Comparison of ENCODE assay signal across 19 cellular contexts in the genomic region with DNA sequence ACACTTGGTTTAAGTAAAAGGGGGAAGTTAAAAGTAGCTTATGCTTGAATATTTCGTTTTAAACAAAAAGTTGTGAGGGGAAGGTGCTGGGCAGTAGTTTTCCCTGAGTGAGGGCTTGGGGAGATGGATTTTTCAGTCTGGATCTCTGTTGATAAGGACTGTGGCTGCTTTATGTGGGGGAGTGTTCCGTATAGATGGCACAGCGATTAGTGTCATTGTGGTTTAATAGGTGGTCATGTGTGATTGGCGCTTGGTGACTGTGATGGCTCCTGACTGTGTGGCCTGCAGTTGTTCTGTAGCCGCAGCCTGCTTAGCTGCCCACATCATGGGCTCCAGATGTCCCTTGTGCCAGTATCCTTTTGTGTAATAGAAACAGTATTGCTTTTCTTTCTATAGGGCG.
DNase-seq lines count a peak whose midpoint lies in the region; ATAC-seq, FAIRE-seq and TF ChIP-seq lines count a peak whose summit lies in the region.
"Had no signal": no experiment of that assay in that cellular context is flagged by ENCODE, and none has a peak within 500 bp of the region (broad histone marks: within the 10 kb centered on the region; RNA-seq: fewer than 3 reads in every experiment).

No MANE protein-coding gene starts in this region.

- H3K23me2 ChIP-seq in H1 (ENCODE audit: low read depth, low read length): no peaks in the 10 kb centered on the region

- no peak for TF ChIP-seq RAD21 in H1 (IDR thresholded peaks at IDR 0.05 in 1 of 2, conservative IDR thresholded peaks at IDR 0.05 in 1 of 2; ENCODE audit: low read depth in 2 of 2, low read length in 2 of 2)

- no peak overlapping the region for H2AK5ac ChIP-seq in H1 (ENCODE audit: low read depth, low read length)

- TF ChIP-seq CTCF in MCF 10A (IDR thresholded peaks at IDR 0.05; ENCODE audit: unreplicated experiment): no peak
- no peak for TF ChIP-seq CTCF in breast epithelium (IDR thresholded peaks at IDR 0.05)
- TF ChIP-seq CTCF in RWPE1 (conservative IDR thresholded peaks at IDR 0.05; ENCODE audit: low read depth): no peak
- no peak for TF ChIP-seq CTCF in H1 (IDR thresholded peaks at IDR 0.05; ENCODE audit: control extremely low read depth in 1 of 3, insufficient read depth in 1 of 3, low read depth in 1 of 3, low read length in 3 of 3)
- TF ChIP-seq CTCF in smooth muscle cell (IDR thresholded peaks at IDR 0.05; ENCODE audit: borderline replicate concordance, insufficient read depth, poor library complexity, severe bottlenecking): no peak

- 86% methylated on average over 6 of the region's 6 CpGs; no CpG with 5 or more reads in 1 of the 2 experiments for WGBS in H1 (ENCODE audit: extremely low coverage in 1 of 2, insufficient coverage in 1 of 2, insufficient read length in 1 of 2, insufficient replicate concordance in 2 of 2, low coverage in 1 of 2, low lambda C conversion rate in 2 of 2, missing lambda C conversion rate in 1 of 2), 2 experiments
- WGBS in smooth muscle cell (ENCODE audit: low lambda C conversion rate): 67% methylated on average over 6 of the region's 6 CpGs

- intact Hi-C loops in MCF 10A (cut with micrococcal nuclease) (no loop called here), breast epithelium (cut with DNase I; ENCODE audit: low total_unique reads) (loop anchor here (2.0 kb wide), 1 partner anchor 78 kb away; no protein-coding TSS in a partner anchor)

- no TSS peak for BruUV-seq in MCF 10A (replicated peaks; lab: Mats Ljungman, UMichigan)

- peaks cover 19% of the 10 kb centered on the region for H3F3A ChIP-seq in smooth muscle cell (ENCODE audit: low read depth)

- no peak overlapping the region for H3K18ac ChIP-seq in H1 (ENCODE audit: extremely low read depth, low read length)

- H2BK12ac ChIP-seq in H1 (ENCODE audit: low read depth, low read length): no peak overlapping the region

- peak overlapping the region; percentile 31 for H3K27ac Mint-ChIP-seq in MCF 10A (ENCODE audit: low read depth, unreplicated experiment)
- H3K27ac Mint-ChIP-seq in activated T-cell treated with anti-CD3 and anti-CD28 coated beads, Interleukin-2, amount 50 U/mL, for 72 hours: no peak overlapping the region

- no peak overlapping the region for H4K91ac ChIP-seq in H1 (replicated peaks; ENCODE audit: insufficient read length, low read length)

- H3K79me1 ChIP-seq in H1 (ENCODE audit: low read depth, low read length): no peaks in the 10 kb centered on the region

- TF ChIP-seq POLR2A in breast epithelium (IDR thresholded peaks at IDR 0.05) (no peak), H1 (IDR thresholded peaks at IDR 0.05; ENCODE audit: control extremely low read depth in 1 of 2, low read depth in 2 of 2, low read length in 2 of 2) (no peak)

- H3K27ac ChIP-seq in breast epithelium (no peak overlapping the region), RWPE1 (peak overlapping the region; percentile 68; the same call in 1 of the 2 replicates), H1 (ENCODE audit: low read depth, low read length) (no peak overlapping the region), smooth muscle cell (ENCODE audit: low read depth) (peak overlapping the region; percentile 99)
- H3K27ac ChIP-seq: A549 had no signal

- H2BK5ac ChIP-seq in H1 (ENCODE audit: low read depth, low read length): no peak overlapping the region

- TF ChIP-seq EP300 in H1 (IDR thresholded peaks at IDR 0.05; ENCODE audit: borderline replicate concordance in 1 of 2, low read depth in 2 of 2, low read length in 2 of 2): no peak

- H3K4me3 Mint-ChIP-seq in MCF 10A (ENCODE audit: unreplicated experiment): no peak overlapping the region
- H3K4me3 Mint-ChIP-seq in activated T-cell treated with anti-CD3 and anti-CD28 coated beads, Interleukin-2, amount 50 U/mL, for 72 hours: no peak overlapping the region

- H3K56ac ChIP-seq in H1 (replicated peaks; ENCODE audit: insufficient read length, low read depth, low read length): no peak overlapping the region

- no peak for DNase-seq in MCF 10A (ENCODE audit: unreplicated experiment)
- no peak for DNase-seq in breast epithelium (ENCODE audit: low spot score in 2 of 2)
- no peak for DNase-seq in RWPE1 (ENCODE audit: low spot score)
- DNase-seq in H1 (ENCODE audit: low read depth in 1 of 2, low spot score in 2 of 2): no peak
- no peak for DNase-seq in smooth muscle cell (lab: John Stamatoyannopoulos, UW; ENCODE audit: unreplicated experiment)
- DNase-seq in mesenteric fat pad (ENCODE audit: low spot score): no peak
- DNase-seq in activated T-cell treated with anti-CD3 and anti-CD28 coated beads, Interleukin-2, amount 50 U/mL, for 72 hours: no peak
- DNase-seq in stimulated activated CD4-positive, alpha-beta T cell treated with anti-CD3 and anti-CD28 coated beads, Interleukin-4, amount 100 ng/mL, for 24 hours: no peak
- DNase-seq: activated CD4-positive, alpha-beta T cell treated with anti-CD3 and anti-CD28 coated beads for 48 hours; activated gamma-delta T cell; cerebellar nuclear complex; effector memory CD8-positive, alpha-beta T cell; MG63; NCI-H1930; NCI-H526; stimulated activated naive CD4-positive, alpha-beta T cell; T1000; trophoblast cell had no signal

- 0 out of 2 replicates have a peak overlapping the region, but pooled peaks have one; percentile 35 for H4K8ac ChIP-seq in H1 (ENCODE audit: extremely low read depth, insufficient read depth, low read length)

- no peaks in the 10 kb centered on the region for H3K9me3 Mint-ChIP-seq in MCF 10A (ENCODE audit: unreplicated experiment)
- no peaks in the 10 kb centered on the region for H3K9me3 Mint-ChIP-seq in activated T-cell treated with anti-CD3 and anti-CD28 coated beads, Interleukin-2, amount 50 U/mL, for 72 hours
- H3K9me3 Mint-ChIP-seq: effector memory CD8-positive, alpha-beta T cell had no signal

- no peak overlapping the region for H2AFZ ChIP-seq in H1 (ENCODE audit: low read length)
- H2AFZ ChIP-seq in smooth muscle cell (ENCODE audit: low read depth): no peak overlapping the region

- H3K4me2 ChIP-seq in H1 (ENCODE audit: insufficient read depth in 1 of 2, low read depth in 2 of 2, low read length in 2 of 2) (no peak overlapping the region), smooth muscle cell (peak overlapping the region; percentile 69)
- H3K4me2 ChIP-seq: A549 had no signal

- no peak overlapping the region for H3K9ac ChIP-seq in H1 (replicated peaks in 1 of 4; ENCODE audit: extremely low read depth in 1 of 4, low read depth in 3 of 4, low read length in 3 of 4)
- no peak overlapping the region for H3K9ac ChIP-seq in smooth muscle cell (ENCODE audit: low read depth)

- H3K79me2 ChIP-seq in H1 (ENCODE audit: control insufficient read depth in 1 of 2, insufficient read depth in 2 of 2, low read length in 2 of 2) (no peaks in the 10 kb centered on the region), smooth muscle cell (ENCODE audit: low read depth) (peaks cover 8% of the 10 kb centered on the region)

- H2BK15ac ChIP-seq in H1 (ENCODE audit: low read length): no peak overlapping the region

- no peak overlapping the region for H3K23ac ChIP-seq in H1 (ENCODE audit: insufficient read length)

- FAIRE-seq in H1 (lab: Jason Lieb, UNC): no peak
- FAIRE-seq: A549 had no signal

- H4K20me1 ChIP-seq in H1 (replicated peaks in 1 of 2; ENCODE audit: control insufficient read depth in 1 of 2, insufficient read depth in 2 of 2, low read length in 2 of 2) (no peaks in the 10 kb centered on the region), smooth muscle cell (ENCODE audit: low read depth) (no peaks in the 10 kb centered on the region)

- H3K27me3 Mint-ChIP-seq in MCF 10A (ENCODE audit: insufficient read depth, unreplicated experiment): no peaks in the 10 kb centered on the region
- H3K27me3 Mint-ChIP-seq in activated T-cell treated with anti-CD3 and anti-CD28 coated beads, Interleukin-2, amount 50 U/mL, for 72 hours (ENCODE audit: low read depth): no peaks in the 10 kb centered on the region
- H3K27me3 Mint-ChIP-seq: effector memory CD8-positive, alpha-beta T cell had no signal

- CTCF ChIA-PET in MCF 10A (lab: Yijun Ruan, JAX): interaction anchor here (0.5 to 3.2 kb wide), 4 partner anchors 11 to 594 kb away, joined by 3 to 17 read pairs (median 3); no protein-coding TSS in a partner anchor
- CTCF ChIA-PET in RWPE1 (lab: Yijun Ruan, JAX): interaction anchor here (0.6 to 1.1 kb wide), 2 partner anchors 11 to 106 kb away, joined by 3 to 6 read pairs; no protein-coding TSS in a partner anchor
- CTCF ChIA-PET in H1 (lab: Charles Lee; ENCODE audit: partially characterized antibody): interaction anchor here (0.9 to 3.6 kb wide), 5 partner anchors 11 to 94 kb away, joined by 3 to 34 read pairs (median 7); no protein-coding TSS in a partner anchor

- H3K27me3 ChIP-seq in breast epithelium (no peaks in the 10 kb centered on the region), H1 (replicated peaks in 1 of 4; ENCODE audit: control insufficient read depth in 3 of 4, extremely low read depth in 1 of 4, insufficient read depth in 3 of 4, low read length in 3 of 4) (no peaks in the 10 kb centered on the region), smooth muscle cell (ENCODE audit: low read depth) (no peaks in the 10 kb centered on the region)
- H3K27me3 ChIP-seq: MG63 had no signal

- H4K5ac ChIP-seq in H1 (ENCODE audit: insufficient read length, low read depth, low read length): no peak overlapping the region

- POLR2A ChIA-PET in MCF 10A (lab: Yijun Ruan, JAX): interaction anchor here (0.6 to 1.2 kb wide), 6 partner anchors 9 to 1453 kb away, joined by 3 to 4 read pairs (median 3); no protein-coding TSS in a partner anchor
- POLR2A ChIA-PET in RWPE1 (lab: Yijun Ruan, JAX; ENCODE audit: low non-redundant PET): no interaction called here
- POLR2A ChIA-PET in H1 (lab: Charles Lee; ENCODE audit: partially characterized antibody): interaction anchor here (1.4 kb wide), 1 partner anchor 12 kb away, joined by 4 read pairs; no protein-coding TSS in a partner anchor

- no peak overlapping the region for H2BK20ac ChIP-seq in H1 (ENCODE audit: low read length)

- H3K4me3 ChIP-seq in breast epithelium (no peak overlapping the region), H1 (ENCODE audit: extremely low read depth in 1 of 4, insufficient read depth in 2 of 4, low read depth in 3 of 4, low read length in 4 of 4) (no peak overlapping the region), smooth muscle cell (no peak overlapping the region)
- H3K4me3 ChIP-seq: A549, MG63 had no signal

- H3K36me3 ChIP-seq in breast epithelium: no peaks in the 10 kb centered on the region
- no peaks in the 10 kb centered on the region for H3K36me3 ChIP-seq in H1 (ENCODE audit: control insufficient read depth in 2 of 4, insufficient read depth in 4 of 4, low read length in 3 of 4)
- no peaks in the 10 kb centered on the region for H3K36me3 ChIP-seq in smooth muscle cell (ENCODE audit: low read depth)
- H3K36me3 ChIP-seq: MG63 had no signal

- no peak overlapping the region for H3K4ac ChIP-seq in H1 (replicated peaks; ENCODE audit: insufficient read length, low read depth, low read length)

- H3K14ac ChIP-seq in H1 (ENCODE audit: insufficient read length): no peak overlapping the region

- no peak for ATAC-seq in activated T-cell treated with anti-CD3 and anti-CD28 coated beads, Interleukin-2, amount 50 U/mL, for 72 hours (replicated peaks in 1 of 2)
- ATAC-seq: A549; effector memory CD8-positive, alpha-beta T cell had no signal

- H3K36me3 Mint-ChIP-seq in MCF 10A (ENCODE audit: insufficient read depth, unreplicated experiment): peaks cover 27% of the 10 kb centered on the region
- H3K36me3 Mint-ChIP-seq in activated T-cell treated with anti-CD3 and anti-CD28 coated beads, Interleukin-2, amount 50 U/mL, for 72 hours (ENCODE audit: insufficient read depth in 2 of 2): no peaks in the 10 kb centered on the region

- H3K9me3 ChIP-seq in breast epithelium (no peaks in the 10 kb centered on the region), H1 (ENCODE audit: insufficient read depth in 2 of 2, low read depth in 1 of 2, low read length in 1 of 2) (no peaks in the 10 kb centered on the region), smooth muscle cell (replicated peaks; ENCODE audit: low read depth) (no peaks in the 10 kb centered on the region)
- H3K9me3 ChIP-seq: A549, MG63 had no signal

- H3K4me1 ChIP-seq in breast epithelium (no peaks in the 10 kb centered on the region), H1 (replicated peaks in 1 of 4; ENCODE audit: control insufficient read depth in 3 of 4, insufficient read depth in 4 of 4, low read length in 3 of 4) (no peaks in the 10 kb centered on the region), smooth muscle cell (ENCODE audit: low read depth) (peaks cover 31% of the 10 kb centered on the region)

- peaks cover 30% of the 10 kb centered on the region for H3K4me1 Mint-ChIP-seq in MCF 10A (ENCODE audit: insufficient read depth, unreplicated experiment)
- no peaks in the 10 kb centered on the region for H3K4me1 Mint-ChIP-seq in activated T-cell treated with anti-CD3 and anti-CD28 coated beads, Interleukin-2, amount 50 U/mL, for 72 hours (ENCODE audit: low read depth)

- H2BK120ac ChIP-seq in H1 (replicated peaks; ENCODE audit: low read depth, low read length): no peak overlapping the region

Comparison
In these comparisons a context has a peak if more than half of its experiments do, and no peak if none do; other contexts are left out.
1. H3K27ac ChIP-seq: peak in RWPE1 (single experiment) and smooth muscle cell (single experiment); none in breast epithelium (0 of 2) and H1 (single experiment).